Comparison of ENCODE assay signal across 18 cellular contexts in genomic region chr16:72947379-72948237, GRCh38.
DNase-seq lines count a peak whose midpoint lies in the region; ATAC-seq, FAIRE-seq and TF ChIP-seq lines count a peak whose summit lies in the region.
"Had no signal": no experiment of that assay in that cellular context is flagged by ENCODE, and none has a peak within 500 bp of the region (broad histone marks: within the 10 kb centered on the region; RNA-seq: fewer than 3 reads in every experiment).

No MANE protein-coding gene starts in this region.

- H3K4me1 ChIP-seq in right lobe of liver, result peaks cover 0 to 35% (median 15%) of the 10 kb centered on the region in 4 donors
- H3K4me1 ChIP-seq in skeletal muscle tissue (ENCODE audit: control insufficient read depth in 3 of 3, insufficient read depth in 3 of 3, low read length in 3 of 3), result peaks cover 25 to 46% (median 46%) of the 10 kb centered on the region in 3 donors

- no peak for FAIRE-seq in frontal cortex (lab: Jason Lieb, UNC)
- FAIRE-seq: GM12878, GM19239, H54 had no signal

- peak overlapping the region in 1 of 3 donors; percentile 17 for H3K4me3 ChIP-seq in right lobe of liver
- H3K4me3 ChIP-seq in skeletal muscle tissue (ENCODE audit: low read length in 3 of 3), result peak overlapping the region in 1 of 3 donors; percentile 52
- H3K4me3 ChIP-seq: GM12878 had no signal

- peak overlapping the region in 2 of 3 donors; percentile 23 to 64 for H3K9ac ChIP-seq in skeletal muscle tissue (ENCODE audit: low read depth in 1 of 3, low read length in 3 of 3)

- peak in 2 of 4 donors; percentile 23 to 47 for TF ChIP-seq CTCF in right lobe of liver (IDR thresholded peaks at IDR 0.05)

- intact Hi-C loops in right lobe of liver (cut with DNase I), result no loop called here

- H3K27me3 ChIP-seq in right lobe of liver (no peaks in the 10 kb centered on the region), skeletal muscle tissue (ENCODE audit: control insufficient read depth in 3 of 3, insufficient read depth in 3 of 3, low read length in 3 of 3) (no peaks in the 10 kb centered on the region)

- peaks cover 0 to 8% (median 0%) of the 10 kb centered on the region in 4 donors for H3K36me3 ChIP-seq in right lobe of liver
- H3K36me3 ChIP-seq in skeletal muscle tissue (ENCODE audit: control insufficient read depth in 3 of 3, insufficient read depth in 3 of 3, low read length in 3 of 3), result peaks cover 7 to 26% (median 11%) of the 10 kb centered on the region in 3 donors

- H3K27ac ChIP-seq in right lobe of liver, result peak overlapping the region; percentile 84 to 96 (median 91)
- peak overlapping the region; percentile 34 for H3K27ac ChIP-seq in skeletal muscle tissue (ENCODE audit: low read depth, low read length)

- TF ChIP-seq POLR2A in right lobe of liver (IDR thresholded peaks at IDR 0.05), result peak; percentile 73

- 22% methylated on average over 21 of the region's 26 CpGs for WGBS in right lobe of liver (ENCODE audit: insufficient coverage, low coverage, low lambda C conversion rate, missing lambda C conversion rate)

- H3K9me3 ChIP-seq in right lobe of liver (no peaks in the 10 kb centered on the region), skeletal muscle tissue (ENCODE audit: control insufficient read depth in 3 of 3, low read length in 3 of 3) (no peaks in the 10 kb centered on the region)

- ATAC-seq in right lobe of liver, result peak; percentile 83 to 88 (median 86)
- ATAC-seq: GM12878, natural killer cell, T-helper 17 cell had no signal

- DNase-seq in NCI-H82 treated with DMSO at 0.1 percent for 48 hours (lab: John Stamatoyannopoulos, UW; ENCODE audit: unreplicated experiment), result peak; percentile 73
- peak; percentile 15 for DNase-seq in glomerular visceral epithelial cell (ENCODE audit: extremely low spot score)
- peak; percentile 87 to 96 (median 94) for DNase-seq in right lobe of liver
- DNase-seq in activated CD8-positive, alpha-beta memory T cell treated with anti-CD3 and anti-CD28 coated beads, Interleukin-2, amount 50 U/mL, for 48 hours, result no peak
- DNase-seq in frontal cortex (ENCODE audit: low spot score in 2 of 2), result no peak
- DNase-seq in stimulated activated CD4-positive, alpha-beta T cell treated with anti-CD3 and anti-CD28 coated beads, Interleukin-12 subunit alpha, Interleukin-12 subunit beta, amount 100 ng/mL, for 4 hours, result no peak
- DNase-seq in GM19238 (ENCODE audit: insufficient read length, low spot score), result no peak
- DNase-seq: activated CD4-positive, alpha-beta T cell treated with anti-CD3 and anti-CD28 coated beads, Interleukin-2, amount 50 U/mL, for 48 hours; activated effector memory CD4-positive, alpha-beta T cell treated with anti-CD3 and anti-CD28 coated beads, Interleukin-2, amount 50 U/mL, for 16 hours; central memory CD4-positive, alpha-beta T cell; DMS79 treated with DMSO at 0.1 percent for 48 hours; natural killer cell; stimulated activated CD8-positive, alpha-beta memory T cell treated with anti-CD3 and anti-CD28 coated beads, Interleukin-4, amount 100 ng/mL, for 48 hours; T-helper 17 cell had no signal

Comparison
In these comparisons a context has a peak if more than half of its experiments do, and no peak if none do; other contexts are left out.
1. DNase-seq: peak in NCI-H82 treated with DMSO at 0.1 percent for 48 hours (single experiment), glomerular visceral epithelial cell (single experiment) and right lobe of liver (3 of 3); none in activated CD8-positive, alpha-beta memory T cell treated with anti-CD3 and anti-CD28 coated beads, Interleukin-2, amount 50 U/mL, for 48 hours (single experiment), frontal cortex (0 of 2), stimulated activated CD4-positive, alpha-beta T cell treated with anti-CD3 and anti-CD28 coated beads, Interleukin-12 subunit alpha, Interleukin-12 subunit beta, amount 100 ng/mL, for 4 hours (single experiment) and GM19238 (single experiment).